Comparison of ENCODE assay signal across 8 cellular contexts in the genomic region with DNA sequence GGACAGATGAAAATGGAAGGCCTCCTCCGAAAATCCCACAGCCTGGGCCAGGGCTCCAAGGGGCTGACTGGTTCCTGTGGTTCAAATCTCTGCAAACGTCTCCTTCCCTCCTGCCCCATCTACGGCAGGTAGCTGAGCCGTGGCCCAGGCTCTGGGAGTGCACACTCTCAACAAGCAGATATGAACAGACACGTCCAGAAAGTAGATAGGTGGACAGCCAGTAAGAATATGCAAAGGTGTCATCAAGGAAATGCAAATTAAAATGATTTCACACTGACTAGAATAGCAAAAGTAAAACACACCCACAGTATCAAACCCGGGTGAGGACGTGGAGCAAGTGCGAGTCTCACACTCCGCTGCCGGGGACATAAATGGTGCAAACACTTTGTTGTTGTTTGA.
A peak's percentile ranks its signal among the peaks of the same experiment; 100 is the strongest.
DNase-seq lines count a peak whose midpoint lies in the region; ATAC-seq and TF ChIP-seq lines count a peak whose summit lies in the region.
"Had no signal": no experiment of that assay in that cellular context is flagged by ENCODE, and none has a peak within 500 bp of the region (broad histone marks: within the 10 kb centered on the region; RNA-seq: fewer than 3 reads in every experiment).

No MANE protein-coding gene starts in this region.

- H3K79me2 ChIP-seq in fibroblast of lung (ENCODE audit: control insufficient read depth, insufficient read depth, low read length) (no peaks in the 10 kb centered on the region), osteoblast (ENCODE audit: insufficient read depth, low read length) (no peaks in the 10 kb centered on the region)

- H3K4me1 ChIP-seq in fibroblast of lung (ENCODE audit: control insufficient read depth, extremely low read depth, insufficient read depth, low read length) (peaks cover 20% of the 10 kb centered on the region), osteoblast (ENCODE audit: insufficient read depth, low read length) (peaks cover 26% of the 10 kb centered on the region), upper lobe of left lung (peaks cover 25 to 47% (median 36%) of the 10 kb centered on the region in 4 donors)

- no peaks in the 10 kb centered on the region for H3K27me3 ChIP-seq in fibroblast of lung (ENCODE audit: control insufficient read depth, insufficient read depth, low read length)
- H3K27me3 ChIP-seq in osteoblast (ENCODE audit: insufficient read depth, low read length) = no peaks in the 10 kb centered on the region
- no peaks in the 10 kb centered on the region for H3K27me3 ChIP-seq in upper lobe of left lung

- H3K36me3 Mint-ChIP-seq in WTC11 = no peaks in the 10 kb centered on the region
- H3K36me3 Mint-ChIP-seq in activated CD8-positive, alpha-beta memory T cell treated with anti-CD3 and anti-CD28 coated beads, Interleukin-2, amount 10 ng/mL, durations not matched to agents 7 days and 5 days = no peaks in the 10 kb centered on the region
- H3K36me3 Mint-ChIP-seq: naive thymus-derived CD4-positive, alpha-beta T cell had no signal

- no peak overlapping the region for H3K4me2 ChIP-seq in fibroblast of lung (ENCODE audit: extremely low read depth, insufficient read depth, low read length)
- H3K4me2 ChIP-seq in osteoblast (ENCODE audit: insufficient read depth, low read length) = no peak overlapping the region

- H3K27ac ChIP-seq in fibroblast of lung (ENCODE audit: insufficient read depth, low read length) = peak overlapping the region; percentile 72
- peak overlapping the region; percentile 81 for H3K27ac ChIP-seq in osteoblast (ENCODE audit: low read depth, low read length)
- peak overlapping the region; percentile 62 to 81 (median 69) for H3K27ac ChIP-seq in upper lobe of left lung

- H3K27ac Mint-ChIP-seq in WTC11 = peak overlapping the region; percentile 84
- H3K27ac Mint-ChIP-seq in activated CD8-positive, alpha-beta memory T cell treated with anti-CD3 and anti-CD28 coated beads, Interleukin-2, amount 10 ng/mL, durations not matched to agents 7 days and 5 days = no peak overlapping the region
- H3K27ac Mint-ChIP-seq: naive thymus-derived CD4-positive, alpha-beta T cell had no signal

- no peak for DNase-seq in WTC11 (ENCODE audit: low spot score)
- no peak for DNase-seq in fibroblast of lung (ENCODE audit: low read depth in 2 of 2)
- peak; percentile 58 for DNase-seq in osteoblast (ENCODE audit: insufficient read length, low spot score, missing footprints)
- no peak for DNase-seq in upper lobe of left lung
- DNase-seq in activated CD8-positive, alpha-beta memory T cell treated with anti-CD3 and anti-CD28 coated beads, Interleukin-2, amount 10 ng/mL, durations not matched to agents 7 days and 5 days = no peak
- DNase-seq in NCI-H226 = no peak
- DNase-seq: naive thymus-derived CD4-positive, alpha-beta T cell had no signal

- ATAC-seq in WTC11 = no peak
- ATAC-seq in upper lobe of left lung (ENCODE audit: low FRiP score in 2 of 2) = no peak
- ATAC-seq in activated CD8-positive, alpha-beta memory T cell treated with anti-CD3 and anti-CD28 coated beads, Interleukin-2, amount 10 ng/mL, durations not matched to agents 7 days and 5 days = no peak
- no peak for ATAC-seq in HG02610 (IDR thresholded peaks at IDR 0.05; ENCODE audit: unreplicated experiment)
- ATAC-seq: naive thymus-derived CD4-positive, alpha-beta T cell had no signal

- H3K36me3 ChIP-seq in fibroblast of lung (ENCODE audit: control insufficient read depth, insufficient read depth, low read length) = no peaks in the 10 kb centered on the region
- no peaks in the 10 kb centered on the region for H3K36me3 ChIP-seq in osteoblast (ENCODE audit: insufficient read depth, low read length)
- H3K36me3 ChIP-seq in upper lobe of left lung = no peaks in the 10 kb centered on the region

- POLR2A ChIA-PET in WTC11 (lab: Charles Lee) = no interaction called here

- WGBS in upper lobe of left lung, 2 donors = 61 to 82% methylated on average over 6 to 10 of the region's 10 CpGs

- no peak overlapping the region for H3K4me3 Mint-ChIP-seq in WTC11
- no peak overlapping the region for H3K4me3 Mint-ChIP-seq in activated CD8-positive, alpha-beta memory T cell treated with anti-CD3 and anti-CD28 coated beads, Interleukin-2, amount 10 ng/mL, durations not matched to agents 7 days and 5 days
- H3K4me3 Mint-ChIP-seq: naive thymus-derived CD4-positive, alpha-beta T cell had no signal

- H3K4me1 Mint-ChIP-seq in WTC11 = peaks cover 69% of the 10 kb centered on the region
- peaks cover 11% of the 10 kb centered on the region for H3K4me1 Mint-ChIP-seq in activated CD8-positive, alpha-beta memory T cell treated with anti-CD3 and anti-CD28 coated beads, Interleukin-2, amount 10 ng/mL, durations not matched to agents 7 days and 5 days

- no peaks in the 10 kb centered on the region for H3K27me3 Mint-ChIP-seq in WTC11 (ENCODE audit: low read depth)
- H3K27me3 Mint-ChIP-seq in activated CD8-positive, alpha-beta memory T cell treated with anti-CD3 and anti-CD28 coated beads, Interleukin-2, amount 10 ng/mL, durations not matched to agents 7 days and 5 days = peaks cover 44% of the 10 kb centered on the region

- TF ChIP-seq POLR2A in upper lobe of left lung (IDR thresholded peaks at IDR 0.05) = no peak

- CTCF ChIA-PET in WTC11 (lab: Charles Lee) = interaction anchor here (0.6 to 3.9 kb wide), 7 partner anchors 10 to 116 kb away, joined by 3 to 102 read pairs (median 11); a partner anchor contains a TSS
- CTCF ChIA-PET in activated CD8-positive, alpha-beta memory T cell treated with anti-CD3 and anti-CD28 coated beads, Interleukin-2, amount 10 ng/mL, durations not matched to agents 7 days and 5 days (lab: Charles Lee) = interaction anchor here (1.1 to 5.0 kb wide), 2 partner anchors 99 to 116 kb away, joined by 3 to 43 read pairs; a partner anchor contains a TSS

- H2AFZ ChIP-seq in fibroblast of lung (ENCODE audit: low read length) (no peak overlapping the region), osteoblast (ENCODE audit: low read length) (no peak overlapping the region)

- no peaks in the 10 kb centered on the region for H3K9me3 ChIP-seq in fibroblast of lung (ENCODE audit: control insufficient read depth, insufficient read depth, low read depth, low read length)
- no peaks in the 10 kb centered on the region for H3K9me3 ChIP-seq in osteoblast (ENCODE audit: low read depth, low read length)
- no peaks in the 10 kb centered on the region for H3K9me3 ChIP-seq in upper lobe of left lung

- H3K9ac ChIP-seq in fibroblast of lung (ENCODE audit: insufficient read depth, low read length) = no peak overlapping the region

- H4K20me1 ChIP-seq in fibroblast of lung (ENCODE audit: control insufficient read depth, extremely low read depth, insufficient read depth, low read length) = no peaks in the 10 kb centered on the region
- peaks cover 21% of the 10 kb centered on the region for H4K20me1 ChIP-seq in osteoblast (ENCODE audit: insufficient read depth, low read length)

- no peaks in the 10 kb centered on the region for H3K9me3 Mint-ChIP-seq in WTC11
- no peaks in the 10 kb centered on the region for H3K9me3 Mint-ChIP-seq in activated CD8-positive, alpha-beta memory T cell treated with anti-CD3 and anti-CD28 coated beads, Interleukin-2, amount 10 ng/mL, durations not matched to agents 7 days and 5 days (ENCODE audit: low read depth)
- H3K9me3 Mint-ChIP-seq: naive thymus-derived CD4-positive, alpha-beta T cell had no signal

- TF ChIP-seq EP300 in upper lobe of left lung (IDR thresholded peaks at IDR 0.05) = no peak

- H3K4me3 ChIP-seq in fibroblast of lung (replicated peaks in 1 of 4; ENCODE audit: control extremely low read depth in 1 of 4, insufficient read depth in 1 of 4, low read depth in 3 of 4, low read length in 4 of 4) = no peak overlapping the region
- no peak overlapping the region for H3K4me3 ChIP-seq in osteoblast (ENCODE audit: insufficient read depth, low read length)
- H3K4me3 ChIP-seq in upper lobe of left lung = no peak overlapping the region

- TF ChIP-seq CTCF in WTC11 (IDR thresholded peaks at IDR 0.05) = no peak
- no peak for TF ChIP-seq CTCF in fibroblast of lung (conservative IDR thresholded peaks at IDR 0.05 in 1 of 2, IDR thresholded peaks at IDR 0.05 in 1 of 2; ENCODE audit: low read depth in 1 of 2, low read length in 2 of 2)
- TF ChIP-seq CTCF in osteoblast (IDR thresholded peaks at IDR 0.05; ENCODE audit: extremely low read depth, low read depth, low read length) = no peak
- no peak for TF ChIP-seq CTCF in upper lobe of left lung (IDR thresholded peaks at IDR 0.05)

TF ChIP-seq in WTC11, 78 proteins besides CTCF, POLR2A, EP300 and RAD21:
- no peak for TF ChIP-seq TCF7 (CRISPR knock-in tag; IDR thresholded peaks at IDR 0.05; ENCODE audit: low read depth)
- TF ChIP-seq, protein P1, sequence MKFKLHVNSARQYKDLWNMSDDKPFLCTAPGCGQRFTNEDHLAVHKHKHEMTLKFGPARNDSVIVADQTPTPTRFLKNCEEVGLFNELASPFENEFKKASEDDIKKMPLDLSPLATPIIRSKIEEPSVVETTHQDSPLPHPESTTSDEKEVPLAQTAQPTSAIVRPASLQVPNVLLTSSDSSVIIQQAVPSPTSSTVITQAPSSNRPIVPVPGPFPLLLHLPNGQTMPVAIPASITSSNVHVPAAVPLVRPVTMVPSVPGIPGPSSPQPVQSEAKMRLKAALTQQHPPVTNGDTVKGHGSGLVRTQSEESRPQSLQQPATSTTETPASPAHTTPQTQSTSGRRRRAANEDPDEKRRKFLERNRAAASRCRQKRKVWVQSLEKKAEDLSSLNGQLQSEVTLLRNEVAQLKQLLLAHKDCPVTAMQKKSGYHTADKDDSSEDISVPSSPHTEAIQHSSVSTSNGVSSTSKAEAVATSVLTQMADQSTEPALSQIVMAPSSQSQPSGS (CRISPR knock-in tag; IDR thresholded peaks at IDR 0.05; ENCODE audit: borderline replicate concordance, low read depth) = no peak
- no peak for TF ChIP-seq CBFB (CRISPR knock-in tag; IDR thresholded peaks at IDR 0.05; ENCODE audit: low read depth)
- no peak for TF ChIP-seq ZNF219 (CRISPR knock-in tag; IDR thresholded peaks at IDR 0.05; ENCODE audit: borderline replicate concordance)
- no peak for TF ChIP-seq ZNF416 (CRISPR knock-in tag; IDR thresholded peaks at IDR 0.05)
- no peak for TF ChIP-seq TP53 (CRISPR knock-in tag; IDR thresholded peaks at IDR 0.05)
TF ChIP-seq in WTC11: peak in this region for 0.
